In genomic region chr4:70994387-70995099, GRCh38 we compare ENCODE assay signal across 8 cellular contexts. TPM values are rescaled to one million over a fixed set of nuclear protein-coding genes. Genes with fewer than 3 reads are reported as not detected.
A peak's percentile ranks its signal among the peaks of the same experiment; 100 is the strongest.
DNase-seq lines count a peak whose midpoint lies in the region; ATAC-seq and TF ChIP-seq lines count a peak whose summit lies in the region.

No MANE protein-coding gene starts in this region.

- no peak overlapping the region for H3K27ac ChIP-seq in brain microvascular endothelial cell

- H3K36me3 Mint-ChIP-seq in natural killer cell, result no peaks in the 10 kb centered on the region

- intact Hi-C loops in natural killer cell (cut with micrococcal nuclease), result loop anchor here (2.0 to 10.0 kb wide), 4 partner anchors 14 to 310 kb away; partner anchors contain the start of genes MOB1B and UTP3

- H3K27me3 Mint-ChIP-seq in natural killer cell (ENCODE audit: low read depth in 2 of 2), result no peaks in the 10 kb centered on the region

- no peaks in the 10 kb centered on the region for H3K36me3 ChIP-seq in GM06990 (ENCODE audit: control insufficient read depth, insufficient read depth, low read length)
- H3K36me3 ChIP-seq in brain microvascular endothelial cell (replicated peaks), result peaks cover 2% of the 10 kb centered on the region

- H3K4me1 Mint-ChIP-seq in natural killer cell, result peaks cover 60 to 62% of the 10 kb centered on the region in 2 donors

- peak overlapping the region; percentile 95 for H3K4me3 Mint-ChIP-seq in natural killer cell

- ATAC-seq in GM21619 (IDR thresholded peaks at IDR 0.05; ENCODE audit: unreplicated experiment), result peak; percentile 45
- no peak for ATAC-seq in natural killer cell

- H3K27me3 ChIP-seq in GM06990 (replicated peaks; ENCODE audit: control insufficient read depth, insufficient read depth, low read length) (no peaks in the 10 kb centered on the region), brain microvascular endothelial cell (replicated peaks) (no peaks in the 10 kb centered on the region)

- H3K4me3 ChIP-seq in GM06990 (replicated peaks; ENCODE audit: low read depth, low read length), result peak overlapping the region; percentile 72
- H3K4me3 ChIP-seq in LNCaP clone FGC (ENCODE audit: low read depth, low read length), result peak overlapping the region; percentile 88
- peak overlapping the region; percentile 90 for H3K4me3 ChIP-seq in brain microvascular endothelial cell (ENCODE audit: low read depth, low read length)

- in situ Hi-C loops in brain microvascular endothelial cell (cut with HindIII; ENCODE audit: low pct_ligation_motif_present, low sequenced_read_pairs), result no loop called here

- DNase-seq in GM06990 (ENCODE audit: extremely low read depth, insufficient read length), result peak; percentile 27
- no peak for DNase-seq in LNCaP clone FGC (ENCODE audit: low read depth)
- DNase-seq in brain microvascular endothelial cell, result no peak
- no peak for DNase-seq in natural killer cell
- DNase-seq in amygdala (lab: John Stamatoyannopoulos, UW), result no peak
- DNase-seq in AG20443 (ENCODE audit: low spot score), result no peak
- DNase-seq in Ammon's horn (ENCODE audit: low spot score), result no peak

- peak overlapping the region; percentile 87 to 90 for H3K27ac Mint-ChIP-seq in natural killer cell

- no peaks in the 10 kb centered on the region for H3K9me3 Mint-ChIP-seq in natural killer cell

- TF ChIP-seq CTCF in GM06990 (IDR thresholded peaks at IDR 0.05; ENCODE audit: insufficient read depth, low read length, poor library complexity, severe bottlenecking), result no peak
- TF ChIP-seq CTCF in LNCaP clone FGC (IDR thresholded peaks at IDR 0.05; ENCODE audit: control insufficient read depth, extremely low read depth, insufficient read depth), result no peak
- TF ChIP-seq CTCF in brain microvascular endothelial cell (IDR thresholded peaks at IDR 0.05; ENCODE audit: low read depth, low read length, missing control alignments), result no peak
- TF ChIP-seq CTCF in natural killer cell (IDR thresholded peaks at IDR 0.05), result no peak

RNA-seq across cellular contexts. Expression of gene DCK, which starts 1.1 kb away (rescaled TPM):
- 10 to 100 TPM; 28.3 to 32.7 (median 29.5) TPM for total RNA-seq in natural killer cell
